8 cellular contexts compared by ENCODE assay signal in the genomic region with DNA sequence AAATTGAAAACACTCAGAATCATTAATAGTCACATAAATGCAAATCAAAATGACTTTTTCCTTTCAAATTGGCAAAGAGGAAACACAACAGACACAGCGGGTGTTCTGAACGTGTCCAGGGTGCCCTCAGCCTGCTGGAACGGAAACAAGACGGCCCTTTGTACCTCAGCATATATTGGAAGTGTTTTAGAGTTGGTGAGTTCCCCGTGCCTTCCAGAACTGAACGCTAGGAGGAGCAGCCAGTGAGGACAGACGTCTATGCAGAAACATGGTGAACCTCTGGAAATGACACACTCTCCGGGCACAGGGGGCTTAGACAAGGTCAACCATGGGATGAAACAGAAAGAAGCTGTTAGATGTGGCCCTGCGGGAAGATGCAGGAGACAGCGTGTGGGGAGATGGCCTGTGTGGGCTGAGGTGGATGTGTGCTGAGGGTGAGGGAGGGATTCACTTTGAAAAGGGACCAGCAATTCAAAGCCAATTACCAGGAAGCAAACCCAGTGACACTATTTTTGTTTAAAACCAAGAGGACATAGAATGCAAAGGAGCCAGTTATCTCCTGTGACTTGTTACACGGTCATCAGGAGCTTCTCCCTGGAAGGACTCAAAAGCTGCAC. TPM values are rescaled to one million over a fixed set of nuclear protein-coding genes. Genes with fewer than 3 reads are reported as not detected.
DNase-seq lines count a peak whose midpoint lies in the region; ATAC-seq lines count a peak whose summit lies in the region.

No MANE protein-coding gene starts in this region.

- DNase-seq in COR-L47 (lab: John Stamatoyannopoulos, UW) (peak; percentile 49), SHP77 treated with DMSO at 0.1 percent for 48 hours (lab: John Stamatoyannopoulos, UW) (peak; percentile 40), Right ventricle myocardium inferior (ENCODE audit: missing footprints) (peak; percentile 71), putamen (ENCODE audit: low spot score) (peak; percentile 45)
- DNase-seq in activated naive CD8-positive, alpha-beta T cell treated with anti-CD3 and anti-CD28 coated beads for 36 hours: peak; percentile 52

- H3K27me3 Mint-ChIP-seq in activated naive CD8-positive, alpha-beta T cell treated with anti-CD3 and anti-CD28 coated beads for 36 hours: peaks cover 18% of the 10 kb centered on the region

- intact Hi-C loops in Right ventricle myocardium inferior (cut with DNase I): no loop called here

- no peak overlapping the region for H3K4me3 Mint-ChIP-seq in activated naive CD8-positive, alpha-beta T cell treated with anti-CD3 and anti-CD28 coated beads for 36 hours

- H3K4me1 Mint-ChIP-seq in activated naive CD8-positive, alpha-beta T cell treated with anti-CD3 and anti-CD28 coated beads for 36 hours: peaks cover 13% of the 10 kb centered on the region

- ATAC-seq in HG03469 (IDR thresholded peaks at IDR 0.05; ENCODE audit: unreplicated experiment) (peak; percentile 52), Right ventricle myocardium inferior (peak; percentile 68), HG03159 (IDR thresholded peaks at IDR 0.05; ENCODE audit: unreplicated experiment) (no peak), GM21423 (IDR thresholded peaks at IDR 0.05; ENCODE audit: unreplicated experiment) (no peak)

- no peak overlapping the region for H3K27ac Mint-ChIP-seq in activated naive CD8-positive, alpha-beta T cell treated with anti-CD3 and anti-CD28 coated beads for 36 hours

- H3K36me3 Mint-ChIP-seq in activated naive CD8-positive, alpha-beta T cell treated with anti-CD3 and anti-CD28 coated beads for 36 hours: no peaks in the 10 kb centered on the region

- no peaks in the 10 kb centered on the region for H3K9me3 Mint-ChIP-seq in activated naive CD8-positive, alpha-beta T cell treated with anti-CD3 and anti-CD28 coated beads for 36 hours

RNA-seq across cellular contexts. Expression of a gene that starts 40.4 kb away (rescaled TPM):
- total RNA-seq in activated naive CD8-positive, alpha-beta T cell treated with anti-CD3 and anti-CD28 coated beads for 36 hours: 1 to 10 TPM; 3.3 to 3.8 TPM
- 1.7 TPM for total RNA-seq in Right ventricle myocardium inferior

Comparison
In these comparisons a context has a peak if more than half of its experiments do, and no peak if none do; other contexts are left out.
1. ATAC-seq: peak in HG03469 (single experiment) and Right ventricle myocardium inferior (single experiment); none in HG03159 (single experiment) and GM21423 (single experiment).
2. Peak in every context shown above with its lines, with median percentiles within 50 percentile points of each other: DNase-seq.